21 cellular contexts compared by ENCODE assay signal in the genomic region with DNA sequence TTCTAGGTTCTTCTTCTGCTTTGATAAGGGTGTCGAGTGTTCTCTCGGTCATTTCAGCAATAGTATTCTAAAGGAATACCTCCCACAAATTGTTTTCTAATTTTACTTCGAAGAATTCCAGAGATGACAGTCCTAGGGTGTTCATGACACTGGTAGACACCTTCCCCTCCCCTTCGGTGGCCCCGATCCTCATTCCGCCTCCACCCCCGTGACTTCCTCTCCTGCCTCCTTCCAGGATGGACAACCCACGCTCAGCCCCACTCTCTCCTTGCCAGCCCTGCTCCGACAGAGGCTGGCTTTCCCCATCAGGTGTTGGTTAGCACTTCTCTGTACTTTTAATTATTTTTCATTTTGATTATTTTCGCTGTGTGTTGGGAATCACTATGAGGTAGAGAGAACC.
"Had no signal": no experiment of that assay in that cellular context is flagged by ENCODE, and none has a peak within 500 bp of the region (broad histone marks: within the 10 kb centered on the region; RNA-seq: fewer than 3 reads in every experiment).

No MANE protein-coding gene starts in this region.

- ATAC-seq: gastrocnemius medialis, left colon, left lobe of liver, lower lobe of right lung had no signal

- H3K36me3 ChIP-seq: esophagus squamous epithelium, gastrocnemius medialis, heart right ventricle, left ventricle myocardium inferior, lower lobe of right lung had no signal

- DNase-seq: dermis blood vessel endothelial cell; dorsolateral prefrontal cortex; effector CD4-positive, alpha-beta T cell; effector memory CD4-positive, alpha-beta T cell; esophagus squamous epithelium; foreskin fibroblast; foreskin melanocyte; gastrocnemius medialis; glutamatergic neuron; head of caudate nucleus; heart right ventricle; hippocampal formation; left colon; left ventricle myocardium inferior; lower lobe of right lung; mammary epithelial cell; mesendoderm; midbrain had no signal

- H3K27ac ChIP-seq: coronary artery, esophagus squamous epithelium, gastrocnemius medialis, heart right ventricle, left ventricle myocardium inferior, lower lobe of right lung had no signal

- H3K4me1 ChIP-seq: esophagus squamous epithelium, gastrocnemius medialis, heart right ventricle, left ventricle myocardium inferior, lower lobe of right lung had no signal

- H3K9me3 ChIP-seq: esophagus squamous epithelium, gastrocnemius medialis, heart right ventricle, left ventricle myocardium inferior, lower lobe of right lung had no signal

- H3K9me3 Mint-ChIP-seq: memory B cell had no signal

- H3K27ac Mint-ChIP-seq: memory B cell had no signal

- H3K36me3 Mint-ChIP-seq: memory B cell had no signal

- H3K4me1 Mint-ChIP-seq: memory B cell had no signal

- H3K4me3 Mint-ChIP-seq: memory B cell had no signal

- H3K27me3 ChIP-seq: dorsolateral prefrontal cortex, esophagus squamous epithelium, gastrocnemius medialis, heart right ventricle had no signal

- H3K4me3 ChIP-seq: coronary artery, dorsolateral prefrontal cortex, esophagus squamous epithelium, gastrocnemius medialis, heart right ventricle, left ventricle myocardium inferior, lower lobe of right lung had no signal
